Comparison of ENCODE assay signal across 1 cellular context in the genomic region with DNA sequence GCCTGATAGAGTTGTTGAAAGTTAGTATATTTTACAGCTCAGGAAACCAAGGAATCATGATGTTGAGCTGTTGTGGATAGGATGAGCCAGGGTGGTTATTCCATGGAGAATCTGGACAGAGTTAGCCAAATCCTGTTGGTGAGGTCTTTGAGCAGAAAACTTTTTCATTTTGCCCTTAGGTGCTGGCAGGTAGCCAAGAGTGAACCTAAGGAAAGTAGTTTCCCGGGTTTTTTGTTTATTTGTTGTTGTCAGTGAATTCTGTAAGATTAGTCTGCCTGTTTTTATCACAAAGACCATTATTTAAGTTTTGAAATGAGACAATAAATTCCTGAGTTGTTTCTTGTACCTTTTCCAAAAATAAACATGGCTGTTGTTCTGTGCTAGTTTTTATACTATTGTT.
A peak's percentile ranks its signal among the peaks of the same experiment; 100 is the strongest.
TF ChIP-seq lines count a peak whose summit lies in the region.

No MANE protein-coding gene starts in this region.

TF ChIP-seq in HEK293, 187 proteins besides CTCF, POLR2A, EP300 and RAD21 (continued from another document):
- TF ChIP-seq, protein P1, sequence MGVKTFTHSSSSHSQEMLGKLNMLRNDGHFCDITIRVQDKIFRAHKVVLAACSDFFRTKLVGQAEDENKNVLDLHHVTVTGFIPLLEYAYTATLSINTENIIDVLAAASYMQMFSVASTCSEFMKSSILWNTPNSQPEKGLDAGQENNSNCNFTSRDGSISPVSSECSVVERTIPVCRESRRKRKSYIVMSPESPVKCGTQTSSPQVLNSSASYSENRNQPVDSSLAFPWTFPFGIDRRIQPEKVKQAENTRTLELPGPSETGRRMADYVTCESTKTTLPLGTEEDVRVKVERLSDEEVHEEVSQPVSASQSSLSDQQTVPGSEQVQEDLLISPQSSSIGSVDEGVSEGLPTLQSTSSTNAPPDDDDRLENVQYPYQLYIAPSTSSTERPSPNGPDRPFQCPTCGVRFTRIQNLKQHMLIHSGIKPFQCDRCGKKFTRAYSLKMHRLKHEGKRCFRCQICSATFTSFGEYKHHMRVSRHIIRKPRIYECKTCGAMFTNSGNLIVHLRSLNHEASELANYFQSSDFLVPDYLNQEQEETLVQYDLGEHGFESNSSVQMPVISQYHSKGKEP (tag by site-specific recombination; IDR thresholded peaks at IDR 0.05) = peak; percentile 39; the same call in 1 of the 2 replicates
- peak; percentile 56; the same call in 1 of the 2 replicates for TF ChIP-seq ZNF350 (tag by site-specific recombination; IDR thresholded peaks at IDR 0.05)
- TF ChIP-seq, protein P2, sequence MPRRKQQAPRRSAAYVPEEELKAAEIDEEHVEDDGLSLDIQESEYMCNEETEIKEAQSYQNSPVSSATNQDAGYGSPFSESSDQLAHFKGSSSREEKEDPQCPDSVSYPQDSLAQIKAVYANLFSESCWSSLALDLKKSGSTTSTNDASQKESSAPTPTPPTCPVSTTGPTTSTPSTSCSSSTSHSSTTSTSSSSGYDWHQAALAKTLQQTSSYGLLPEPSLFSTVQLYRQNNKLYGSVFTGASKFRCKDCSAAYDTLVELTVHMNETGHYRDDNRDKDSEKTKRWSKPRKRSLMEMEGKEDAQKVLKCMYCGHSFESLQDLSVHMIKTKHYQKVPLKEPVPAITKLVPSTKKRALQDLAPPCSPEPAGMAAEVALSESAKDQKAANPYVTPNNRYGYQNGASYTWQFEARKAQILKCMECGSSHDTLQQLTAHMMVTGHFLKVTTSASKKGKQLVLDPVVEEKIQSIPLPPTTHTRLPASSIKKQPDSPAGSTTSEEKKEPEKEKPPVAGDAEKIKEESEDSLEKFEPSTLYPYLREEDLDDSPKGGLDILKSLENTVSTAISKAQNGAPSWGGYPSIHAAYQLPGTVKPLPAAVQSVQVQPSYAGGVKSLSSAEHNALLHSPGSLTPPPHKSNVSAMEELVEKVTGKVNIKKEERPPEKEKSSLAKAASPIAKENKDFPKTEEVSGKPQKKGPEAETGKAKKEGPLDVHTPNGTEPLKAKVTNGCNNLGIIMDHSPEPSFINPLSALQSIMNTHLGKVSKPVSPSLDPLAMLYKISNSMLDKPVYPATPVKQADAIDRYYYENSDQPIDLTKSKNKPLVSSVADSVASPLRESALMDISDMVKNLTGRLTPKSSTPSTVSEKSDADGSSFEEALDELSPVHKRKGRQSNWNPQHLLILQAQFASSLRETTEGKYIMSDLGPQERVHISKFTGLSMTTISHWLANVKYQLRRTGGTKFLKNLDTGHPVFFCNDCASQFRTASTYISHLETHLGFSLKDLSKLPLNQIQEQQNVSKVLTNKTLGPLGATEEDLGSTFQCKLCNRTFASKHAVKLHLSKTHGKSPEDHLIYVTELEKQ (tag by site-specific recombination; IDR thresholded peaks at IDR 0.05; ENCODE audit: borderline replicate concordance) = no peak
